Comparison of ENCODE assay signal across 21 cellular contexts in genomic region chr11:94632356-94632755, GRCh38.
DNase-seq lines count a peak whose midpoint lies in the region; ATAC-seq, FAIRE-seq and TF ChIP-seq lines count a peak whose summit lies in the region.
"Had no signal": no experiment of that assay in that cellular context is flagged by ENCODE, and none has a peak within 500 bp of the region (broad histone marks: within the 10 kb centered on the region; RNA-seq: fewer than 3 reads in every experiment).

No MANE protein-coding gene starts in this region.

- H3K4me3 ChIP-seq in HEK293 (ENCODE audit: low read depth, low read length): no peak overlapping the region
- H3K4me3 ChIP-seq in LNCaP clone FGC (ENCODE audit: low read depth, low read length): no peak overlapping the region
- H3K4me3 ChIP-seq in prostate gland: no peak overlapping the region
- no peak overlapping the region for H3K4me3 ChIP-seq in tibial artery
- no peak overlapping the region for H3K4me3 ChIP-seq in gastrocnemius medialis
- H3K4me3 ChIP-seq: A549; BLaER1 treated with 17β-estradiol and CSF1 and Interleukin-3, amounts not matched to agents 10 nM and 100 nM; GM12878 had no signal

- TF ChIP-seq POLR2A in prostate gland (IDR thresholded peaks at IDR 0.05) (no peak), gastrocnemius medialis (IDR thresholded peaks at IDR 0.05) (no peak)

- DNase-seq in LNCaP clone FGC (ENCODE audit: low read depth) (peak; percentile 87), prostate gland (ENCODE audit: low spot score) (no peak), tibial artery (no peak), gastrocnemius medialis (no peak)
- DNase-seq: AML-193; Caco-2; Calu3; CD4-positive, alpha-beta T cell; CD8-positive, alpha-beta T cell; DMS79 treated with DMSO at 0.1 percent for 48 hours; GDM1 had no signal

- in situ Hi-C loops in gastrocnemius medialis (cut with MboI; ENCODE audit: low sequenced_read_pairs in 4 of 4): no loop called here

- intact Hi-C loops in prostate gland (cut with DNase I) (loop anchor here (10.0 kb wide), 1 partner anchor 112 kb away; no protein-coding TSS in a partner anchor), tibial artery (cut with DNase I; ENCODE audit: low total_unique reads) (no loop called here), gastrocnemius medialis (cut with DNase I; ENCODE audit: low total_unique reads) (no loop called here)

- no peaks in the 10 kb centered on the region for H3K4me1 ChIP-seq in HEK293 (ENCODE audit: control insufficient read depth, insufficient read depth, low read length)
- H3K4me1 ChIP-seq in prostate gland (replicated peaks): no peaks in the 10 kb centered on the region
- H3K4me1 ChIP-seq in tibial artery: no peaks in the 10 kb centered on the region
- no peaks in the 10 kb centered on the region for H3K4me1 ChIP-seq in gastrocnemius medialis
- H3K4me1 ChIP-seq: A549, Caco-2 had no signal

- CTCF ChIA-PET in HEK293 (lab: Yijun Ruan, JAX): interaction anchor here (0.6 kb wide), 1 partner anchor 135 kb away, joined by 4 read pairs; no protein-coding TSS in a partner anchor

- no peak for ATAC-seq in gastrocnemius medialis
- ATAC-seq: A549; CD8-positive, alpha-beta T cell; GM12878 had no signal

- H3K27ac ChIP-seq in HEK293 (ENCODE audit: extremely low read depth, low read depth, low read length) (no peak overlapping the region), prostate gland (no peak overlapping the region), tibial artery (no peak overlapping the region), gastrocnemius medialis (no peak overlapping the region)
- H3K27ac ChIP-seq: 22Rv1; A549; BLaER1 treated with 17β-estradiol and CSF1 and Interleukin-3, amounts not matched to agents 10 nM and 100 nM; C4-2B had no signal

- H3K27me3 ChIP-seq in prostate gland (replicated peaks; ENCODE audit: insufficient read depth) (no peaks in the 10 kb centered on the region), tibial artery (no peaks in the 10 kb centered on the region), gastrocnemius medialis (no peaks in the 10 kb centered on the region)
- H3K27me3 ChIP-seq: BLaER1 treated with 17β-estradiol and CSF1 and Interleukin-3, amounts not matched to agents 10 nM and 100 nM had no signal

- POLR2A ChIA-PET in HEK293 (lab: Yijun Ruan, JAX): no interaction called here

- peak; percentile 61 for FAIRE-seq in G401.6 (lab: Jason Lieb, UNC)
- FAIRE-seq: A549, D721Med, GM12878, GM12892, GM18507 had no signal

- no peak for TF ChIP-seq CTCF in HEK293 (tag by site-specific recombination; IDR thresholded peaks at IDR 0.05)
- TF ChIP-seq CTCF in LNCaP clone FGC (IDR thresholded peaks at IDR 0.05; ENCODE audit: control insufficient read depth, extremely low read depth, insufficient read depth): no peak
- no peak for TF ChIP-seq CTCF in prostate gland (IDR thresholded peaks at IDR 0.05)
- no peak for TF ChIP-seq CTCF in tibial artery (IDR thresholded peaks at IDR 0.05)
- no peak for TF ChIP-seq CTCF in gastrocnemius medialis (IDR thresholded peaks at IDR 0.05 in 4 of 5, conservative IDR thresholded peaks at IDR 0.05 in 1 of 5)

- no peaks in the 10 kb centered on the region for H3K36me3 ChIP-seq in HEK293 (ENCODE audit: control insufficient read depth in 2 of 2, insufficient read depth in 1 of 2, low read length in 2 of 2)
- no peaks in the 10 kb centered on the region for H3K36me3 ChIP-seq in prostate gland
- H3K36me3 ChIP-seq in tibial artery: no peaks in the 10 kb centered on the region
- H3K36me3 ChIP-seq in gastrocnemius medialis: no peaks in the 10 kb centered on the region

- H3K9me3 ChIP-seq in HEK293 (ENCODE audit: control insufficient read depth, insufficient read depth, low read depth, low read length) (no peaks in the 10 kb centered on the region), prostate gland (no peaks in the 10 kb centered on the region), tibial artery (peaks cover 0 to under 1% (median 0%) of the 10 kb centered on the region in 3 donors), gastrocnemius medialis (no peaks in the 10 kb centered on the region)

- 22% methylated on average over 2 of the region's 2 CpGs for WGBS in prostate gland

TF ChIP-seq in HEK293, 187 proteins besides CTCF, POLR2A, EP300 and RAD21 (continues in another document):
- TF ChIP-seq ZSCAN30 (tag by site-specific recombination; IDR thresholded peaks at IDR 0.05) (no peak), ZNF350 (tag by site-specific recombination; IDR thresholded peaks at IDR 0.05) (no peak), ZBTB11 (tag by site-specific recombination; conservative IDR thresholded peaks at IDR 0.05; ENCODE audit: low read depth) (0 out of 2 replicates have a peak, but pooled peaks have one; percentile 19), ZFP3 (tag by site-specific recombination; IDR thresholded peaks at IDR 0.05; ENCODE audit: low read depth) (peak; percentile 25; the same call in 1 of the 2 replicates), KLF9 (tag by site-specific recombination; IDR thresholded peaks at IDR 0.05; ENCODE audit: low read depth) (no peak), ZNF561 (tag by site-specific recombination; IDR thresholded peaks at IDR 0.05; ENCODE audit: borderline replicate concordance) (no peak), ZNF513 (tag by site-specific recombination; IDR thresholded peaks at IDR 0.05) (no peak), ZNF843 (tag by site-specific recombination; IDR thresholded peaks at IDR 0.05) (peak; percentile 95), ZSCAN4 (tag by site-specific recombination; IDR thresholded peaks at IDR 0.05) (no peak), ZNF221 (tag by site-specific recombination; IDR thresholded peaks at IDR 0.05; ENCODE audit: borderline replicate concordance) (no peak), ZNF768 (tag by site-specific recombination; IDR thresholded peaks at IDR 0.05) (no peak), ZNF514 (tag by site-specific recombination; IDR thresholded peaks at IDR 0.05) (no peak), ZNF621 (tag by site-specific recombination; IDR thresholded peaks at IDR 0.05) (no peak)
